In genomic region chr7:5421626-5422323, GRCh38 we compare ENCODE assay signal across 8 cellular contexts. TPM values are rescaled to one million over a fixed set of nuclear protein-coding genes. Genes with fewer than 3 reads are reported as not detected.
DNase-seq lines count a peak whose midpoint lies in the region; ATAC-seq and TF ChIP-seq lines count a peak whose summit lies in the region.

No MANE protein-coding gene starts in this region.

- DNase-seq in DMS153 (lab: John Stamatoyannopoulos, UW) (peak; percentile 16), IMR-90 (peak; percentile 82), glomerular visceral epithelial cell (ENCODE audit: extremely low spot score) (peak; percentile 76), neuronal stem cell (ENCODE audit: low spot score) (no peak)
- DNase-seq in activated T-cell treated with anti-CD3 and anti-CD28 coated beads, Interleukin-2, amount 50 U/mL, for 4 hours, result no peak

- H4K8ac ChIP-seq in IMR-90 (ENCODE audit: low read depth in 2 of 2, low read length in 2 of 2) (peak overlapping the region; percentile 70 to 81; a peak in 3 of 4 replicates), neuronal stem cell (ENCODE audit: low read depth, low read length) (no peak overlapping the region)

- CTCF ChIA-PET in IMR-90 (lab: Yijun Ruan, JAX), result interaction anchor here (0.9 kb wide), 1 partner anchor 29 kb away, joined by 3 read pairs; no protein-coding TSS in a partner anchor

- 0 out of 2 replicates have a peak, but pooled peaks have one; percentile 22 for TF ChIP-seq POLR2A in IMR-90 (IDR thresholded peaks at IDR 0.05; ENCODE audit: low read depth, low read length)

- no peak overlapping the region for H2BK15ac ChIP-seq in IMR-90 (ENCODE audit: low read depth, low read length)
- peak overlapping the region; percentile 91 for H2BK15ac ChIP-seq in neuronal stem cell (ENCODE audit: low read length)

- H2AFZ ChIP-seq in IMR-90 (replicated peaks; ENCODE audit: low read length, poor library complexity) (no peak overlapping the region), neuronal stem cell (ENCODE audit: low read length) (no peak overlapping the region)

- peaks cover 7% of the 10 kb centered on the region; the same call in 1 of the 2 replicates for H3K9me1 ChIP-seq in IMR-90 (ENCODE audit: insufficient read depth, low read length)

- no peaks in the 10 kb centered on the region for H3K36me3 Mint-ChIP-seq in activated T-cell treated with anti-CD3 and anti-CD28 coated beads, Interleukin-2, amount 50 U/mL, for 4 hours (ENCODE audit: insufficient read depth)

- 0% methylated on average over 12 of the region's 46 CpGs; no CpG with 5 or more reads in 1 of the 2 experiments for WGBS in IMR-90 (ENCODE audit: extremely low coverage in 2 of 2, insufficient read length in 1 of 2), 2 experiments
- no CpG with 5 or more reads among the region's 46 CpGs for WGBS in neuronal stem cell (ENCODE audit: extremely low coverage in 2 of 2, insufficient read length in 2 of 2, insufficient replicate concordance in 1 of 2), 2 donors

- H3K4me2 ChIP-seq in IMR-90 (ENCODE audit: low read depth, low read length), result peak overlapping the region; percentile 75
- peak overlapping the region; percentile 96 for H3K4me2 ChIP-seq in neuronal stem cell (ENCODE audit: insufficient read depth, low read length, poor library complexity, severe bottlenecking)

- H4K20me1 ChIP-seq in IMR-90 (ENCODE audit: insufficient read depth, low read length), result peaks cover 27% of the 10 kb centered on the region

- H2BK20ac ChIP-seq in IMR-90 (ENCODE audit: low read depth, low read length), result no peak overlapping the region

- peak overlapping the region; percentile 98 for H2AK9ac ChIP-seq in IMR-90 (replicated peaks; ENCODE audit: low read depth, low read length, poor library complexity)

- peak overlapping the region; percentile 99 for H3K9ac ChIP-seq in IMR-90 (ENCODE audit: low read depth, low read length)
- H3K9ac ChIP-seq in neuronal stem cell (ENCODE audit: low read depth, low read length, poor library complexity), result peak overlapping the region; percentile 87

- TF ChIP-seq CTCF in IMR-90 (conservative IDR thresholded peaks at IDR 0.05; ENCODE audit: low read depth, low read length), result no peak

- H3K56ac ChIP-seq in IMR-90 (ENCODE audit: extremely low read depth, insufficient read depth, low read length), result peak overlapping the region; percentile 94

- peak overlapping the region; percentile 92 for H3K18ac ChIP-seq in IMR-90 (ENCODE audit: low read depth, low read length)
- H3K18ac ChIP-seq in neuronal stem cell (ENCODE audit: low read length), result peak overlapping the region; percentile 99

- dilution Hi-C loops in IMR-90 (cut with HindIII; ENCODE audit: low sequenced_read_pairs, unreplicated experiment), result no loop called here

- H3K9me3 ChIP-seq in IMR-90 (ENCODE audit: control insufficient read depth, insufficient read depth, low read length), result no peaks in the 10 kb centered on the region
- no peaks in the 10 kb centered on the region for H3K9me3 ChIP-seq in neuronal stem cell (replicated peaks in 1 of 2; ENCODE audit: control insufficient read depth in 2 of 2, insufficient read depth in 1 of 2, low read depth in 1 of 2, low read length in 2 of 2)

- H3K4me1 ChIP-seq in IMR-90 (ENCODE audit: control insufficient read depth, insufficient read depth, low read length), result peaks cover 14% of the 10 kb centered on the region
- H3K4me1 ChIP-seq in neuronal stem cell (ENCODE audit: control insufficient read depth in 2 of 2, insufficient read depth in 1 of 2, low read depth in 1 of 2, low read length in 2 of 2), result peaks cover 14 to 19% of the 10 kb centered on the region in 2 donors

- peak overlapping the region; percentile 67 for H3K4me3 Mint-ChIP-seq in activated T-cell treated with anti-CD3 and anti-CD28 coated beads, Interleukin-2, amount 50 U/mL, for 4 hours

- in situ Hi-C loops in IMR-90 (cut with MboI; ENCODE audit: low sequenced_read_pairs), result no loop called here

- peak overlapping the region; percentile 98 for H3K23ac ChIP-seq in IMR-90 (ENCODE audit: low read depth, low read length)
- no peak overlapping the region for H3K23ac ChIP-seq in neuronal stem cell (ENCODE audit: low read depth, low read length, poor library complexity)

- H3K27ac ChIP-seq in IMR-90 (ENCODE audit: insufficient read depth, low read length) (peak overlapping the region; percentile 99), neuronal stem cell (replicated peaks; ENCODE audit: low read length) (peak overlapping the region; percentile 53)

- H2BK120ac ChIP-seq in IMR-90 (ENCODE audit: low read depth, low read length) (peak overlapping the region; percentile 81), neuronal stem cell (ENCODE audit: low read depth, low read length) (peak overlapping the region; percentile 1)

- H4K5ac ChIP-seq in IMR-90 (ENCODE audit: low read depth, low read length), result peak overlapping the region; percentile 84; the same call in 1 of the 2 replicates

- TSS peak; percentile 67 for BruUV-seq in IMR-90 (replicated peaks; lab: Mats Ljungman, UMichigan)

- H3K4me1 Mint-ChIP-seq in activated T-cell treated with anti-CD3 and anti-CD28 coated beads, Interleukin-2, amount 50 U/mL, for 4 hours (ENCODE audit: low read depth), result peaks cover 46% of the 10 kb centered on the region

- H2BK12ac ChIP-seq in neuronal stem cell (ENCODE audit: low read length), result no peak overlapping the region

- peak overlapping the region; percentile 95 for H4K91ac ChIP-seq in IMR-90 (ENCODE audit: insufficient read depth, low read depth, low read length)
- no peak overlapping the region for H4K91ac ChIP-seq in neuronal stem cell (ENCODE audit: low read depth, low read length, poor library complexity)

- H3K79me1 ChIP-seq in IMR-90 (ENCODE audit: low read depth in 1 of 2, low read length in 2 of 2) (peaks cover 0 to 23% of the 10 kb centered on the region in 2 experiments; a peak in 2 of 4 replicates), neuronal stem cell (ENCODE audit: low read depth, low read length) (peaks cover 14% of the 10 kb centered on the region)

- H3K36me3 ChIP-seq in IMR-90 (ENCODE audit: control insufficient read depth, insufficient read depth, low read length) (peaks cover 10% of the 10 kb centered on the region; the same call in 1 of the 2 replicates), neuronal stem cell (replicated peaks in 1 of 2; ENCODE audit: control insufficient read depth in 2 of 2, insufficient read depth in 2 of 2, low read length in 2 of 2) (peaks cover 2 to 41% of the 10 kb centered on the region in 2 donors)

- H3K14ac ChIP-seq in IMR-90 (replicated peaks; ENCODE audit: low read depth, low read length), result peak overlapping the region; percentile 97
- no peak overlapping the region for H3K14ac ChIP-seq in neuronal stem cell (ENCODE audit: low read length)

- H2AK5ac ChIP-seq in IMR-90 (ENCODE audit: low read depth, low read length), result peak overlapping the region; percentile 59
- H2AK5ac ChIP-seq in neuronal stem cell (ENCODE audit: low read depth, low read length), result peak overlapping the region; percentile 97

- H2BK5ac ChIP-seq in IMR-90 (ENCODE audit: low read depth, low read length, poor library complexity, severe bottlenecking) (peak overlapping the region; percentile 95), neuronal stem cell (ENCODE audit: low read length) (peak overlapping the region; percentile 94)

- no peak for TF ChIP-seq RAD21 in IMR-90 (IDR thresholded peaks at IDR 0.05; ENCODE audit: low read length)

- H3K27me3 ChIP-seq in IMR-90 (ENCODE audit: control insufficient read depth, insufficient read depth, low read length) (no peaks in the 10 kb centered on the region), neuronal stem cell (ENCODE audit: control insufficient read depth in 3 of 3, insufficient read depth in 3 of 3, low read depth in 1 of 3, low read length in 3 of 3) (peaks cover 0 to 2% (median 0%) of the 10 kb centered on the region in 3 experiments)

- peaks cover 67% of the 10 kb centered on the region for H3K27me3 Mint-ChIP-seq in activated T-cell treated with anti-CD3 and anti-CD28 coated beads, Interleukin-2, amount 50 U/mL, for 4 hours (ENCODE audit: low read depth)

- peak overlapping the region; percentile 97 for H3K4ac ChIP-seq in IMR-90 (ENCODE audit: low read depth, low read length)
- H3K4ac ChIP-seq in neuronal stem cell (ENCODE audit: low read length), result no peak overlapping the region

- H3K9me3 Mint-ChIP-seq in activated T-cell treated with anti-CD3 and anti-CD28 coated beads, Interleukin-2, amount 50 U/mL, for 4 hours, result no peaks in the 10 kb centered on the region

- ATAC-seq in IMR-90 (ENCODE audit: low read depth), result peak; percentile 0
- no peak for ATAC-seq in activated T-cell treated with anti-CD3 and anti-CD28 coated beads, Interleukin-2, amount 50 U/mL, for 4 hours
- no peak for ATAC-seq in HG03045 (IDR thresholded peaks at IDR 0.05; ENCODE audit: unreplicated experiment)
- no peak for ATAC-seq in HG03159 (IDR thresholded peaks at IDR 0.05; ENCODE audit: unreplicated experiment)
- no peak for ATAC-seq in GM18907 (IDR thresholded peaks at IDR 0.05; ENCODE audit: unreplicated experiment)

- POLR2A ChIA-PET in IMR-90 (lab: Charles Lee; ENCODE audit: unreplicated experiment), result interaction anchor here (0.6 kb wide), 1 partner anchor 9 kb away, joined by 3 read pairs; no protein-coding TSS in a partner anchor

- intact Hi-C loops in IMR-90 (cut with micrococcal nuclease), result no loop called here

- H3K4me3 ChIP-seq in IMR-90 (ENCODE audit: insufficient read depth, low read depth, low read length) (peak overlapping the region; percentile 86), neuronal stem cell (ENCODE audit: low read length in 2 of 2) (peak overlapping the region; percentile 79 to 94)

TF ChIP-seq in IMR-90, 13 proteins besides CTCF, POLR2A, EP300 and RAD21:
- TF ChIP-seq SMC3 (IDR thresholded peaks at IDR 0.05; ENCODE audit: low read depth, low read length) (no peak), MAZ (IDR thresholded peaks at IDR 0.05; ENCODE audit: borderline replicate concordance, low read depth, low read length) (peak; percentile 69; the same call in 1 of the 2 replicates)
TF ChIP-seq in IMR-90: peak in this region for 1.

RNA-seq across cellular contexts. Expression of gene TNRC18, which starts 1.9 kb away (rescaled TPM):
- total RNA-seq in IMR-90 (2012; rRNA removed), result 4.7 and 5.3 TPM in 2 replicates
- 29.6 and 37.9 TPM in 2 replicates for polyA plus RNA-seq in IMR-90 (2012; rRNA removed)
- polyA plus RNA-seq in IMR-90 (2012; cell fraction: cytosol; rRNA removed), result 37.7 and 43.0 TPM in 2 replicates
- 64.3 and 93.3 TPM in 2 replicates for polyA plus RNA-seq in IMR-90 (2012; cell fraction: nucleus; rRNA removed; ENCODE audit: low replicate concordance)
- 10 to 100 TPM; 45.4 to 55.2 (median 48.4) TPM for total RNA-seq in activated T-cell treated with anti-CD3 and anti-CD28 coated beads, Interleukin-2, amount 50 U/mL, for 4 hours
- 33.6 TPM for polyA plus RNA-seq in neuronal stem cell (2013, experiment 1 of 2)
- 37.1 TPM for polyA plus RNA-seq in neuronal stem cell (2013, experiment 2 of 2)

Comparison
In these comparisons a context has a peak if more than half of its experiments do, and no peak if none do; other contexts are left out.
1. DNase-seq: peak in DMS153 (single experiment), IMR-90 (single experiment) and glomerular visceral epithelial cell (single experiment); none in activated T-cell treated with anti-CD3 and anti-CD28 coated beads, Interleukin-2, amount 50 U/mL, for 4 hours (single experiment) and neuronal stem cell (single experiment).